Comparison of ENCODE assay signal across 1 cellular context in the genomic region with DNA sequence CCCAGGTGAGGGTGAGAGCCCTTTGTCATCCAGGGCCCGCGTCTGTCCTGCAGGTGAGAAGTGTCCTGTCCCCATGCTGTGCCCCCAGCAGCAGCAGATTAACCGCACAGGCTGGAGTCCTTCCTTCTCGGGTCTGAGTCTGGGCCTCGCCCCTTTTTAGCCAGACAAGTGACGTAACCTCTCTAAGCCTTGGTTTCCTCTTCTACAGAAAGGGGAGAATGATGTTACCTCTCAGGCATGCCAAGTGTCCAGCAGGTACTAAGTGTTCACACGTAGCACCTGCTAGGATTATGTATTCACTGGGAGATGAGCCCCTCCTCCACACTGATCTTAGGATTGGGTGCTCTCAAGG.
TF ChIP-seq lines count a peak whose summit lies in the region.

No MANE protein-coding gene starts in this region.

TF ChIP-seq in GM23338, 12 proteins besides CTCF, POLR2A, EP300 and RAD21:
- TF ChIP-seq ZNF462 (CRISPR knock-in tag; IDR thresholded peaks at IDR 0.05), result no peak
- no peak for TF ChIP-seq POLR2AphosphoS5 (IDR thresholded peaks at IDR 0.05; ENCODE audit: low read depth)
- no peak for TF ChIP-seq ETS1 (IDR thresholded peaks at IDR 0.05)
- no peak for TF ChIP-seq ZNF114 (CRISPR knock-in tag; IDR thresholded peaks at IDR 0.05)
- TF ChIP-seq JUNB (IDR thresholded peaks at IDR 0.05; ENCODE audit: unreplicated experiment), result no peak
- no peak for TF ChIP-seq STAT1 (IDR thresholded peaks at IDR 0.05; ENCODE audit: unreplicated experiment)
- TF ChIP-seq, protein P1, sequence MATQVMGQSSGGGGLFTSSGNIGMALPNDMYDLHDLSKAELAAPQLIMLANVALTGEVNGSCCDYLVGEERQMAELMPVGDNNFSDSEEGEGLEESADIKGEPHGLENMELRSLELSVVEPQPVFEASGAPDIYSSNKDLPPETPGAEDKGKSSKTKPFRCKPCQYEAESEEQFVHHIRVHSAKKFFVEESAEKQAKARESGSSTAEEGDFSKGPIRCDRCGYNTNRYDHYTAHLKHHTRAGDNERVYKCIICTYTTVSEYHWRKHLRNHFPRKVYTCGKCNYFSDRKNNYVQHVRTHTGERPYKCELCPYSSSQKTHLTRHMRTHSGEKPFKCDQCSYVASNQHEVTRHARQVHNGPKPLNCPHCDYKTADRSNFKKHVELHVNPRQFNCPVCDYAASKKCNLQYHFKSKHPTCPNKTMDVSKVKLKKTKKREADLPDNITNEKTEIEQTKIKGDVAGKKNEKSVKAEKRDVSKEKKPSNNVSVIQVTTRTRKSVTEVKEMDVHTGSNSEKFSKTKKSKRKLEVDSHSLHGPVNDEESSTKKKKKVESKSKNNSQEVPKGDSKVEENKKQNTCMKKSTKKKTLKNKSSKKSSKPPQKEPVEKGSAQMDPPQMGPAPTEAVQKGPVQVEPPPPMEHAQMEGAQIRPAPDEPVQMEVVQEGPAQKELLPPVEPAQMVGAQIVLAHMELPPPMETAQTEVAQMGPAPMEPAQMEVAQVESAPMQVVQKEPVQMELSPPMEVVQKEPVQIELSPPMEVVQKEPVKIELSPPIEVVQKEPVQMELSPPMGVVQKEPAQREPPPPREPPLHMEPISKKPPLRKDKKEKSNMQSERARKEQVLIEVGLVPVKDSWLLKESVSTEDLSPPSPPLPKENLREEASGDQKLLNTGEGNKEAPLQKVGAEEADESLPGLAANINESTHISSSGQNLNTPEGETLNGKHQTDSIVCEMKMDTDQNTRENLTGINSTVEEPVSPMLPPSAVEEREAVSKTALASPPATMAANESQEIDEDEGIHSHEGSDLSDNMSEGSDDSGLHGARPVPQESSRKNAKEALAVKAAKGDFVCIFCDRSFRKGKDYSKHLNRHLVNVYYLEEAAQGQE (IDR thresholded peaks at IDR 0.05; ENCODE audit: unreplicated experiment), result no peak
- no peak for TF ChIP-seq EZH2 (IDR thresholded peaks at IDR 0.05; ENCODE audit: low read depth, unreplicated experiment)
- no peak for TF ChIP-seq CREB1 (CRISPR knock-in tag; IDR thresholded peaks at IDR 0.05; ENCODE audit: low read depth)
- TF ChIP-seq EZH2phosphoT487 (IDR thresholded peaks at IDR 0.05; ENCODE audit: unreplicated experiment), result no peak
- TF ChIP-seq ZNF331 (CRISPR knock-in tag; IDR thresholded peaks at IDR 0.05; ENCODE audit: low read depth), result no peak
- TF ChIP-seq NANOG (IDR thresholded peaks at IDR 0.05; ENCODE audit: borderline replicate concordance), result no peak
